Comparison of ENCODE assay signal across 8 cellular contexts in genomic region chr2:196169521-196169920, GRCh38. TPM values are rescaled to one million over a fixed set of nuclear protein-coding genes. Genes with fewer than 3 reads are reported as not detected.
A peak's percentile ranks its signal among the peaks of the same experiment; 100 is the strongest.
DNase-seq lines count a peak whose midpoint lies in the region; ATAC-seq and TF ChIP-seq lines count a peak whose summit lies in the region.

No MANE protein-coding gene starts in this region.

- peak overlapping the region; percentile 100 for H3K4me3 ChIP-seq in CD4-positive, CD25-positive, alpha-beta regulatory T cell (ENCODE audit: low read depth, low read length)
- H3K4me3 ChIP-seq in Loucy (ENCODE audit: low read length, poor library complexity, severe bottlenecking) (peak overlapping the region; percentile 78), breast epithelium (peak overlapping the region; percentile 92 to 99 (median 95)), aorta (ENCODE audit: low read length in 2 of 2) (peak overlapping the region in 1 of 2 donors; percentile 71), mesendoderm (ENCODE audit: low read length) (no peak overlapping the region)

- H3K27ac Mint-ChIP-seq in CD4-positive, CD25-positive, alpha-beta regulatory T cell: peak overlapping the region; percentile 93 to 98 (median 97)
- peak overlapping the region; percentile 53 to 86 for H3K27ac Mint-ChIP-seq in natural killer cell treated with Interleukin-12 subunit alpha and Interleukin-12 subunit beta and Interleukin-15 and Interleukin-18, amount 100 ng/mL, for 72 hours

- peaks cover 21% of the 10 kb centered on the region for H3K36me3 ChIP-seq in CD4-positive, CD25-positive, alpha-beta regulatory T cell (ENCODE audit: control insufficient read depth, insufficient read depth, low read length)
- H3K36me3 ChIP-seq in Loucy (ENCODE audit: insufficient read depth, low read length): no peaks in the 10 kb centered on the region
- H3K36me3 ChIP-seq in breast epithelium: no peaks in the 10 kb centered on the region
- H3K36me3 ChIP-seq in aorta (ENCODE audit: control insufficient read depth in 1 of 2, insufficient read depth in 2 of 2, low read length in 1 of 2): no peaks in the 10 kb centered on the region
- no peaks in the 10 kb centered on the region for H3K36me3 ChIP-seq in mesendoderm (ENCODE audit: control insufficient read depth, insufficient read depth, low read length)

- peak in 1 of 3 donors; percentile 53 for DNase-seq in CD4-positive, CD25-positive, alpha-beta regulatory T cell
- no peak for DNase-seq in breast epithelium (ENCODE audit: low spot score in 2 of 2)
- DNase-seq in natural killer cell treated with Interleukin-12 subunit alpha and Interleukin-12 subunit beta and Interleukin-15 and Interleukin-18, amount 100 ng/mL, for 72 hours (ENCODE audit: low spot score): no peak
- DNase-seq in aorta: no peak
- no peak for DNase-seq in mesendoderm

- TF ChIP-seq POLR2A in breast epithelium (IDR thresholded peaks at IDR 0.05): no peak

- peaks cover 7 to 44% (median 40%) of the 10 kb centered on the region in 4 donors for H3K4me1 Mint-ChIP-seq in CD4-positive, CD25-positive, alpha-beta regulatory T cell
- H3K4me1 Mint-ChIP-seq in natural killer cell treated with Interleukin-12 subunit alpha and Interleukin-12 subunit beta and Interleukin-15 and Interleukin-18, amount 100 ng/mL, for 72 hours (ENCODE audit: low read depth in 2 of 2): peaks cover 46 to 53% of the 10 kb centered on the region in 2 donors

- peaks cover 12% of the 10 kb centered on the region for H3K27me3 Mint-ChIP-seq in CD4-positive, CD25-positive, alpha-beta regulatory T cell
- no peaks in the 10 kb centered on the region for H3K27me3 Mint-ChIP-seq in natural killer cell treated with Interleukin-12 subunit alpha and Interleukin-12 subunit beta and Interleukin-15 and Interleukin-18, amount 100 ng/mL, for 72 hours

- H3K27ac ChIP-seq in CD4-positive, CD25-positive, alpha-beta regulatory T cell (ENCODE audit: insufficient read depth, low read length, poor library complexity, severe bottlenecking): peak overlapping the region; percentile 95
- peak overlapping the region in 1 of 2 donors; percentile 95 for H3K27ac ChIP-seq in breast epithelium
- no peak overlapping the region for H3K27ac ChIP-seq in aorta (ENCODE audit: low read depth in 1 of 2, low read length in 2 of 2)
- no peak overlapping the region for H3K27ac ChIP-seq in mesendoderm (ENCODE audit: low read depth, low read length)

- H3K79me1 ChIP-seq in mesendoderm (ENCODE audit: low read length): peaks cover 13% of the 10 kb centered on the region

- no peak overlapping the region for H2BK120ac ChIP-seq in mesendoderm (ENCODE audit: low read depth, low read length)

- H3K4me1 ChIP-seq in CD4-positive, CD25-positive, alpha-beta regulatory T cell (ENCODE audit: control insufficient read depth, insufficient read depth, low read length, poor library complexity, severe bottlenecking): peaks cover 55% of the 10 kb centered on the region
- peaks cover 67% of the 10 kb centered on the region for H3K4me1 ChIP-seq in Loucy (ENCODE audit: insufficient read depth, low read length, poor library complexity, severe bottlenecking)
- H3K4me1 ChIP-seq in breast epithelium: no peaks in the 10 kb centered on the region
- H3K4me1 ChIP-seq in aorta (ENCODE audit: control insufficient read depth in 1 of 2, insufficient read depth in 2 of 2, low read length in 2 of 2): peaks cover 0 to 2% of the 10 kb centered on the region in 2 donors
- H3K4me1 ChIP-seq in mesendoderm (ENCODE audit: control insufficient read depth, low read depth, low read length): peaks cover 2% of the 10 kb centered on the region

- no peak for ATAC-seq in CD4-positive, CD25-positive, alpha-beta regulatory T cell (ENCODE audit: low read depth in 2 of 2)
- no peak for ATAC-seq in natural killer cell treated with Interleukin-12 subunit alpha and Interleukin-12 subunit beta and Interleukin-15 and Interleukin-18, amount 100 ng/mL, for 72 hours
- ATAC-seq in esophagus mucosa (no peak), aorta (ENCODE audit: low FRiP score) (no peak), HG03097 (IDR thresholded peaks at IDR 0.05; ENCODE audit: low FRiP score, unreplicated experiment) (no peak)

- H3K4me2 ChIP-seq in Loucy (ENCODE audit: low read depth, low read length, poor library complexity, severe bottlenecking) (peak overlapping the region; percentile 65), mesendoderm (ENCODE audit: low read length) (no peak overlapping the region)

- H3K4ac ChIP-seq in mesendoderm (ENCODE audit: low read depth, low read length): no peak overlapping the region

- peaks cover 33% of the 10 kb centered on the region for H3K36me3 Mint-ChIP-seq in CD4-positive, CD25-positive, alpha-beta regulatory T cell
- H3K36me3 Mint-ChIP-seq in natural killer cell treated with Interleukin-12 subunit alpha and Interleukin-12 subunit beta and Interleukin-15 and Interleukin-18, amount 100 ng/mL, for 72 hours: peaks cover 48% of the 10 kb centered on the region

- no peak overlapping the region for H2AFZ ChIP-seq in Loucy (ENCODE audit: low read length)

- no peak overlapping the region for H3K18ac ChIP-seq in mesendoderm (ENCODE audit: low read length)

- TF ChIP-seq CTCF in Loucy (conservative IDR thresholded peaks at IDR 0.05; ENCODE audit: low read length) (no peak), breast epithelium (IDR thresholded peaks at IDR 0.05) (no peak)

- H2AK5ac ChIP-seq in mesendoderm (ENCODE audit: low read length): no peak overlapping the region

- H3K4me3 Mint-ChIP-seq in CD4-positive, CD25-positive, alpha-beta regulatory T cell: peak overlapping the region; percentile 93 to 99 (median 94)
- H3K4me3 Mint-ChIP-seq in natural killer cell treated with Interleukin-12 subunit alpha and Interleukin-12 subunit beta and Interleukin-15 and Interleukin-18, amount 100 ng/mL, for 72 hours: peak overlapping the region; percentile 91

- H3K27me3 ChIP-seq in CD4-positive, CD25-positive, alpha-beta regulatory T cell (ENCODE audit: control insufficient read depth, insufficient read depth, low read length): no peaks in the 10 kb centered on the region
- H3K27me3 ChIP-seq in Loucy (ENCODE audit: insufficient read depth, low read length, poor library complexity, severe bottlenecking) (peaks cover 6% of the 10 kb centered on the region), breast epithelium (no peaks in the 10 kb centered on the region), aorta (ENCODE audit: control insufficient read depth in 1 of 2, insufficient read depth in 2 of 2, low read length in 1 of 2) (no peaks in the 10 kb centered on the region), mesendoderm (ENCODE audit: insufficient read depth, low read length, poor library complexity) (no peaks in the 10 kb centered on the region)

- no peak overlapping the region for H4K5ac ChIP-seq in mesendoderm (ENCODE audit: low read length)

- no peak overlapping the region for H2BK15ac ChIP-seq in mesendoderm (replicated peaks; ENCODE audit: low read depth)

- H3K79me2 ChIP-seq in Loucy (ENCODE audit: insufficient read depth, low read length) (peaks cover 74% of the 10 kb centered on the region), mesendoderm (ENCODE audit: control insufficient read depth, insufficient read depth, low read length) (peaks cover 27% of the 10 kb centered on the region)

- H4K8ac ChIP-seq in mesendoderm (ENCODE audit: low read depth, low read length): no peak overlapping the region

- 73 to 79% methylated on average over 5 of the region's 5 CpGs for WGBS in aorta, 2 donors
- WGBS in mesendoderm (ENCODE audit: extremely low coverage, insufficient coverage, low lambda C conversion rate): 100% methylated on average over 4 of the region's 5 CpGs

- H3K23ac ChIP-seq in mesendoderm (ENCODE audit: low read length): no peak overlapping the region

- no peak overlapping the region for H3K56ac ChIP-seq in mesendoderm (ENCODE audit: low read length)

- peaks cover 0 to 4% (median 0%) of the 10 kb centered on the region in 7 donors for H3K9me3 Mint-ChIP-seq in CD4-positive, CD25-positive, alpha-beta regulatory T cell
- H3K9me3 Mint-ChIP-seq in natural killer cell treated with Interleukin-12 subunit alpha and Interleukin-12 subunit beta and Interleukin-15 and Interleukin-18, amount 100 ng/mL, for 72 hours: no peaks in the 10 kb centered on the region

- H4K20me1 ChIP-seq in Loucy (ENCODE audit: insufficient read depth, low read length, poor library complexity, severe bottlenecking): peaks cover 62% of the 10 kb centered on the region

- H3K9ac ChIP-seq in Loucy (ENCODE audit: low read depth, low read length, poor library complexity, severe bottlenecking) (peak overlapping the region; percentile 96), mesendoderm (ENCODE audit: low read length) (no peak overlapping the region)

- intact Hi-C loops in breast epithelium (cut with DNase I; ENCODE audit: low total_unique reads): no loop called here
- intact Hi-C loops in aorta (cut with DNase I): no loop called here

- no peak overlapping the region for H2BK5ac ChIP-seq in mesendoderm (ENCODE audit: low read length)

- H3K9me3 ChIP-seq in CD4-positive, CD25-positive, alpha-beta regulatory T cell (ENCODE audit: control insufficient read depth in 2 of 2, low read length in 2 of 2): no peaks in the 10 kb centered on the region
- H3K9me3 ChIP-seq in Loucy (ENCODE audit: insufficient read depth, low read depth, low read length): no peaks in the 10 kb centered on the region
- H3K9me3 ChIP-seq in breast epithelium: no peaks in the 10 kb centered on the region
- H3K9me3 ChIP-seq in aorta (ENCODE audit: control insufficient read depth, low read length): no peaks in the 10 kb centered on the region

- H3F3A ChIP-seq in Loucy (ENCODE audit: low read depth): peaks cover 6% of the 10 kb centered on the region; the same call in 1 of the 2 replicates

- no peaks in the 10 kb centered on the region for H3K9me2 ChIP-seq in Loucy (replicated peaks; ENCODE audit: low read depth, low read length)

RNA-seq across cellular contexts. Expression of gene STK17B, which starts 1.9 kb away (rescaled TPM):
- 542 TPM for total RNA-seq in CD4-positive, CD25-positive, alpha-beta regulatory T cell
- 100 to 1,000 TPM in 2 of 4 donors, 10 to 100 TPM in 2; 97.1 to 116 (median 106) TPM for polyA plus RNA-seq in CD4-positive, CD25-positive, alpha-beta regulatory T cell
- total RNA-seq in breast epithelium (10 to 100 TPM; 51.7 to 85.8 (median 57.7) TPM), esophagus mucosa (11.0 TPM), aorta (10 to 100 TPM; 26.5 to 30.0 TPM)
- 100 to 1,000 TPM; 162 to 182 TPM for total RNA-seq in natural killer cell treated with Interleukin-12 subunit alpha and Interleukin-12 subunit beta and Interleukin-15 and Interleukin-18, amount 100 ng/mL, for 72 hours
- polyA plus RNA-seq in aorta: 10 to 100 TPM; 17.1 to 17.4 TPM
- polyA plus RNA-seq in mesendoderm (2013, experiment 1 of 2): 5.2 TPM
- 5.8 TPM for polyA plus RNA-seq in mesendoderm (2013, experiment 2 of 2)
